15 cellular contexts compared by ENCODE assay signal in genomic region chr1:220151454-220151853, GRCh38. TPM values are rescaled to one million over a fixed set of nuclear protein-coding genes. Genes with fewer than 3 reads are reported as not detected.
DNase-seq lines count a peak whose midpoint lies in the region; ATAC-seq, FAIRE-seq and TF ChIP-seq lines count a peak whose summit lies in the region.
"Had no signal": no experiment of that assay in that cellular context is flagged by ENCODE, and none has a peak within 500 bp of the region (broad histone marks: within the 10 kb centered on the region; RNA-seq: fewer than 3 reads in every experiment).

No MANE protein-coding gene starts in this region.

- H3K9me3 ChIP-seq in heart left ventricle (no peaks in the 10 kb centered on the region), psoas muscle (no peaks in the 10 kb centered on the region), sigmoid colon (no peaks in the 10 kb centered on the region)
- H3K9me3 ChIP-seq: SJCRH30 had no signal

- no peak overlapping the region for H3K4me3 ChIP-seq in heart left ventricle
- H3K4me3 ChIP-seq in psoas muscle = no peak overlapping the region
- H3K4me3 ChIP-seq in sigmoid colon = no peak overlapping the region
- H3K4me3 ChIP-seq: lung, SJCRH30 had no signal

- FAIRE-seq in D721Med (lab: Jason Lieb, UNC) = peak; percentile 56

- TF ChIP-seq CTCF in D721Med (IDR thresholded peaks at IDR 0.05; ENCODE audit: insufficient read depth, missing control alignments) = no peak
- TF ChIP-seq CTCF in heart left ventricle (IDR thresholded peaks at IDR 0.05) = no peak
- no peak for TF ChIP-seq CTCF in psoas muscle (IDR thresholded peaks at IDR 0.05)
- no peak for TF ChIP-seq CTCF in sigmoid colon (IDR thresholded peaks at IDR 0.05)

- DNase-seq in D721Med (ENCODE audit: insufficient read length, low spot score) = no peak
- peak; percentile 76 for DNase-seq in astrocyte of the hippocampus (ENCODE audit: low read depth, low spot score)
- DNase-seq in heart left ventricle = peak in 4 of 5 donors; percentile 49 to 71 (median 56)
- no peak for DNase-seq in psoas muscle
- no peak for DNase-seq in sigmoid colon
- no peak for DNase-seq in occipital lobe (lab: John Stamatoyannopoulos, UW)
- DNase-seq: activated CD4-positive, alpha-beta T cell treated with anti-CD3 and anti-CD28 coated beads for 4 hours; activated naive CD4-positive, alpha-beta T cell treated with anti-CD3 and anti-CD28 coated beads, Interleukin-2, amount 50 U/mL, for 16 hours; CD8-positive, alpha-beta memory T cell; NCI-H524 treated with DMSO at 0.1 percent for 48 hours; SJCRH30 had no signal

- 16 to 40% (median 21%) methylated on average over 3 of the region's 3 CpGs for WGBS in heart left ventricle, 4 donors
- whole genome bisulfite sequencing in psoas muscle, 3 donors = 25 to 41% (median 28%) methylated on average over 3 of the region's 3 CpGs
- WGBS in sigmoid colon, 2 donors = 82% methylated on average over 3 of the region's 3 CpGs

- H3K27me3 ChIP-seq in heart left ventricle (no peaks in the 10 kb centered on the region), psoas muscle (ENCODE audit: insufficient read depth in 3 of 3, low read length in 2 of 3) (no peaks in the 10 kb centered on the region), sigmoid colon (no peaks in the 10 kb centered on the region)
- H3K27me3 ChIP-seq: SJCRH30 had no signal

- TF ChIP-seq EP300 in sigmoid colon (IDR thresholded peaks at IDR 0.05) = no peak

- TF ChIP-seq POLR2A in heart left ventricle (IDR thresholded peaks at IDR 0.05) (no peak), sigmoid colon (IDR thresholded peaks at IDR 0.05) (no peak)

- intact Hi-C loops in heart left ventricle (cut with DNase I) = no loop called here
- intact Hi-C loops in psoas muscle (cut with DNase I) = no loop called here
- intact Hi-C loops in sigmoid colon (cut with DNase I) = no loop called here

- H3K27ac ChIP-seq in heart left ventricle (peak overlapping the region in 10 of 12 donors; percentile 4 to 48 (median 20)), psoas muscle (no peak overlapping the region), sigmoid colon (peak overlapping the region in 1 of 4 donors; percentile 24)
- H3K27ac ChIP-seq: epithelial cell of prostate, SJCRH30 had no signal

- H3K4me1 ChIP-seq in heart left ventricle (peaks cover 0 to 25% (median 15%) of the 10 kb centered on the region in 12 donors), psoas muscle (no peaks in the 10 kb centered on the region), sigmoid colon (peaks cover 0 to 15% (median 13%) of the 10 kb centered on the region in 4 donors)
- H3K4me1 ChIP-seq: SJCRH30 had no signal

- H3K36me3 ChIP-seq in heart left ventricle = peaks cover 0 to 95% (median 71%) of the 10 kb centered on the region in 9 donors
- H3K36me3 ChIP-seq in psoas muscle (ENCODE audit: insufficient read depth in 1 of 2, low read depth in 1 of 2) = peaks cover 6 to 95% of the 10 kb centered on the region in 2 donors
- H3K36me3 ChIP-seq in sigmoid colon = peaks cover 5 to 51% (median 19%) of the 10 kb centered on the region in 4 donors

- ATAC-seq in heart left ventricle = peak; percentile 71 to 95 (median 92)
- ATAC-seq in psoas muscle = peak; percentile 30 to 55 (median 40)
- ATAC-seq in GM18519 (IDR thresholded peaks at IDR 0.05; ENCODE audit: low FRiP score, unreplicated experiment) = no peak
- no peak for ATAC-seq in HG03571 (IDR thresholded peaks at IDR 0.05; ENCODE audit: unreplicated experiment)

RNA-seq across cellular contexts. Expression of gene IARS2, which starts 57.5 kb away (rescaled TPM):
- total RNA-seq in heart left ventricle = 10 to 100 TPM; 62.3 to 87.2 (median 79.3) TPM
- polyA plus RNA-seq in heart left ventricle = 10 to 100 TPM; 23.2 to 72.7 TPM
- total RNA-seq in psoas muscle = 10 to 100 TPM; 59.1 to 86.3 (median 69.8) TPM
- polyA plus RNA-seq in psoas muscle = 10 to 100 TPM; 44.1 to 92.6 (median 49.0) TPM
- total RNA-seq in sigmoid colon = 10 to 100 TPM; 43.7 to 57.1 (median 49.2) TPM
- polyA plus RNA-seq in sigmoid colon = 10 to 100 TPM; 21.3 to 51.6 (median 24.0) TPM
- total RNA-seq in occipital lobe = 71.4 TPM

Comparison
In these comparisons a context has a peak if more than half of its experiments do, and no peak if none do; other contexts are left out.
1. DNase-seq: peak in astrocyte of the hippocampus (single experiment) and heart left ventricle (4 of 5); none in D721Med (single experiment), psoas muscle (0 of 2), sigmoid colon (single experiment) and occipital lobe (single experiment).
2. ATAC-seq: peak in heart left ventricle (4 of 4) and psoas muscle (4 of 4); none in GM18519 (single experiment) and HG03571 (single experiment).